Comparison of ENCODE assay signal across 21 cellular contexts in genomic region chr1:231393668-231394067, GRCh38. TPM values are rescaled to one million over a fixed set of nuclear protein-coding genes. Genes with fewer than 3 reads are reported as not detected.
DNase-seq lines count a peak whose midpoint lies in the region; ATAC-seq and TF ChIP-seq lines count a peak whose summit lies in the region.
"Had no signal": no experiment of that assay in that cellular context is flagged by ENCODE, and none has a peak within 500 bp of the region (broad histone marks: within the 10 kb centered on the region; RNA-seq: fewer than 3 reads in every experiment).

No MANE protein-coding gene starts in this region.

- no peaks in the 10 kb centered on the region for H3K36me3 Mint-ChIP-seq in central memory CD8-positive, alpha-beta T cell (ENCODE audit: insufficient read depth)

- H3K27me3 Mint-ChIP-seq in central memory CD8-positive, alpha-beta T cell, result no peaks in the 10 kb centered on the region
- H3K27me3 Mint-ChIP-seq: IgD-negative memory B cell had no signal

- H3K36me3 ChIP-seq in left ventricle myocardium inferior (no peaks in the 10 kb centered on the region), right lobe of liver (no peaks in the 10 kb centered on the region), stomach (peaks cover 0 to 5% (median 0%) of the 10 kb centered on the region in 4 donors)

- DNase-seq in left ventricle myocardium inferior (no peak), right cardiac atrium (no peak), right lobe of liver (no peak), stomach (no peak)
- DNase-seq in central memory CD8-positive, alpha-beta T cell (ENCODE audit: low spot score in 2 of 2), result no peak
- DNase-seq: activated CD4-positive, alpha-beta T cell treated with anti-CD3 and anti-CD28 coated beads for 1 hour; activated gamma-delta T cell treated with Interleukin-2 at 50 U/mL for 16 hours; aorta; cortex of kidney; erythroblast; midbrain; MM.1S; NCI-H2029 treated with DMSO at 0.1 percent for 48 hours; SIG-M5; T-helper 9 cell had no signal

- no peaks in the 10 kb centered on the region for H3K9me3 Mint-ChIP-seq in central memory CD8-positive, alpha-beta T cell
- H3K9me3 Mint-ChIP-seq: IgD-negative memory B cell had no signal

- H3K9me3 ChIP-seq in left ventricle myocardium inferior (replicated peaks) (no peaks in the 10 kb centered on the region), right cardiac atrium (ENCODE audit: control insufficient read depth, low read length) (no peaks in the 10 kb centered on the region), right lobe of liver (no peaks in the 10 kb centered on the region), stomach (no peaks in the 10 kb centered on the region)
- H3K9me3 ChIP-seq: neutrophil had no signal

- TF ChIP-seq EP300 in stomach (IDR thresholded peaks at IDR 0.05), result no peak

- H3K4me3 ChIP-seq in left ventricle myocardium inferior (no peak overlapping the region), right cardiac atrium (ENCODE audit: low read length) (no peak overlapping the region), right lobe of liver (no peak overlapping the region), stomach (no peak overlapping the region)

- H3K4me1 ChIP-seq in left ventricle myocardium inferior (peaks cover 85% of the 10 kb centered on the region), right cardiac atrium (ENCODE audit: control insufficient read depth, insufficient read depth, low read length) (peaks cover 10% of the 10 kb centered on the region), right lobe of liver (peaks cover 0 to 42% (median 23%) of the 10 kb centered on the region in 4 donors), stomach (peaks cover 21 to 76% (median 42%) of the 10 kb centered on the region in 4 donors)

- intact Hi-C loops in left ventricle myocardium inferior (cut with micrococcal nuclease) (no loop called here), right cardiac atrium (cut with DNase I) (no loop called here), right lobe of liver (cut with DNase I) (no loop called here), stomach (cut with DNase I; ENCODE audit: low total_unique reads) (no loop called here)

- ATAC-seq in right cardiac atrium (no peak), right lobe of liver (peak; percentile 67 to 90 (median 84)), HG02852 (IDR thresholded peaks at IDR 0.05; ENCODE audit: unreplicated experiment) (no peak), GM18502 (IDR thresholded peaks at IDR 0.05; ENCODE audit: poor library complexity, unreplicated experiment) (no peak), HG02870 (IDR thresholded peaks at IDR 0.05; ENCODE audit: unreplicated experiment) (no peak)
- ATAC-seq in central memory CD8-positive, alpha-beta T cell (replicated peaks; ENCODE audit: extremely low read depth, poor library complexity, severe bottlenecking), result no peak
- ATAC-seq: sciatic nerve had no signal

- TF ChIP-seq POLR2A in right lobe of liver (IDR thresholded peaks at IDR 0.05), result peak; percentile 43
- no peak for TF ChIP-seq POLR2A in stomach (IDR thresholded peaks at IDR 0.05)

- no peaks in the 10 kb centered on the region for H3K27me3 ChIP-seq in left ventricle myocardium inferior (ENCODE audit: low read depth)
- H3K27me3 ChIP-seq in right cardiac atrium (ENCODE audit: control insufficient read depth, insufficient read depth), result no peaks in the 10 kb centered on the region
- no peaks in the 10 kb centered on the region for H3K27me3 ChIP-seq in right lobe of liver
- H3K27me3 ChIP-seq in stomach, result no peaks in the 10 kb centered on the region
- H3K27me3 ChIP-seq: neutrophil had no signal

- TF ChIP-seq CTCF in left ventricle myocardium inferior (IDR thresholded peaks at IDR 0.05; ENCODE audit: borderline replicate concordance), result no peak
- peak in 1 of 4 donors; percentile 24 for TF ChIP-seq CTCF in right lobe of liver (IDR thresholded peaks at IDR 0.05)
- no peak for TF ChIP-seq CTCF in stomach (IDR thresholded peaks at IDR 0.05)

- peak overlapping the region; percentile 32 for H3K27ac Mint-ChIP-seq in central memory CD8-positive, alpha-beta T cell (ENCODE audit: low read depth)

- H3K4me1 Mint-ChIP-seq in central memory CD8-positive, alpha-beta T cell, result peaks cover 69% of the 10 kb centered on the region

- H3K27ac ChIP-seq in left ventricle myocardium inferior (replicated peaks) (peak overlapping the region; percentile 47), right cardiac atrium (ENCODE audit: low read length) (no peak overlapping the region), right lobe of liver (peak overlapping the region; percentile 65 to 94 (median 72)), stomach (peak overlapping the region in 3 of 5 donors; percentile 63 to 77 (median 66))

- no peak overlapping the region for H3K4me3 Mint-ChIP-seq in central memory CD8-positive, alpha-beta T cell

RNA-seq across cellular contexts. Expression of gene EGLN1, which starts 28.4 kb away (rescaled TPM):
- total RNA-seq in left ventricle myocardium inferior (83.2 TPM), right cardiac atrium (10 to 100 TPM; 54.1 to 79.9 (median 71.0) TPM), right lobe of liver (10 to 100 TPM; 19.3 to 66.5 (median 38.9) TPM), stomach (10 to 100 TPM; 10.3 to 43.0 (median 34.8) TPM)
- polyA plus RNA-seq in right cardiac atrium (27.9 TPM), stomach (10 to 100 TPM in 2 of 3 donors, 1 to 10 TPM in 1; 7.0 to 13.1 (median 10.4) TPM)

RNA-seq across cellular contexts. Expression of gene SPRTN, which starts 55.6 kb away (rescaled TPM):
- total RNA-seq in left ventricle myocardium inferior (7.4 TPM), right cardiac atrium (10 to 100 TPM in 1 of 4 donors, 1 to 10 TPM in 3; 5.6 to 10.4 (median 7.4) TPM), right lobe of liver (1 to 10 TPM; 3.3 to 6.4 (median 4.8) TPM), stomach (10 to 100 TPM; 11.6 to 62.5 (median 25.8) TPM)
- polyA plus RNA-seq in right cardiac atrium (4.7 TPM), stomach (1 to 10 TPM; 3.2 to 4.3 (median 3.9) TPM)

RNA-seq across cellular contexts. Expression of gene EXOC8, which starts 56.0 kb away (rescaled TPM):
- total RNA-seq in left ventricle myocardium inferior (12.2 TPM), right cardiac atrium (10 to 100 TPM; 12.3 to 16.9 (median 14.0) TPM), right lobe of liver (1 to 10 TPM; 5.7 to 7.8 (median 6.8) TPM), stomach (10 to 100 TPM in 3 of 5 donors, 1 to 10 TPM in 2; 6.7 to 21.8 (median 14.5) TPM)
- polyA plus RNA-seq in right cardiac atrium (5.9 TPM), stomach (1 to 10 TPM; 1.8 to 3.1 (median 2.4) TPM)

Comparison
In these comparisons a context has a peak if more than half of its experiments do, and no peak if none do; other contexts are left out.
1. ATAC-seq: peak in right lobe of liver (4 of 4); none in right cardiac atrium (0 of 2), central memory CD8-positive, alpha-beta T cell (single experiment), HG02852 (single experiment), GM18502 (single experiment) and HG02870 (single experiment).